In the genomic region with DNA sequence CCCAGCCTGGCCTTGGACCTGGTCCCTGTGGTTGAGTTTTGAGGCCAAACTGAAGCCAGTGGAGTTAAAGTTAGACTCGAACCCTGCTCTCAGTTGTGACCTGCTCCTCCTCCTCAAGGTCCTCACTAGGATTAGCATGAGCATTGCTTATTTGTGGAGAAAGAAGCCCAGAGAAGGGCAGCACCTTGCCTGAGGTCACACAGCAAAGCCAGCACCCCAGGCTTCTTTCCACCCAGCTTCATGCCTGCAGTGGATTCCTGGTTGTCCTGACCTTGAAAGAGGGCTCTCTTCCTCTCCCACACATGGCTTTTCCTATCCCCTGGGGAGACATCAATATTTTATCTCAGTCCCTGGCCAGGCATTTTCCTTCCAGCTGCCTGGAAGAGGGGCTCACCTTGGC, we compare ENCODE assay signal across 16 cellular contexts. TPM values are rescaled to one million over a fixed set of nuclear protein-coding genes. Genes with fewer than 3 reads are reported as not detected.
A peak's percentile ranks its signal among the peaks of the same experiment; 100 is the strongest.
DNase-seq lines count a peak whose midpoint lies in the region; ATAC-seq lines count a peak whose summit lies in the region.
"Had no signal": no experiment of that assay in that cellular context is flagged by ENCODE, and none has a peak within 500 bp of the region (broad histone marks: within the 10 kb centered on the region; RNA-seq: fewer than 3 reads in every experiment).

No MANE protein-coding gene starts in this region.

- no CpG with 5 or more reads among the region's 1 CpG for WGBS in mesendoderm (ENCODE audit: extremely low coverage, insufficient coverage, low lambda C conversion rate)

- H4K5ac ChIP-seq in mesendoderm (ENCODE audit: low read length), result no peak overlapping the region

- no peaks in the 10 kb centered on the region for H3K36me3 ChIP-seq in mesendoderm (ENCODE audit: control insufficient read depth, insufficient read depth, low read length)

- H4K8ac ChIP-seq in mesendoderm (ENCODE audit: low read depth, low read length), result no peak overlapping the region

- no peak for ATAC-seq in central memory CD8-positive, alpha-beta T cell (replicated peaks; ENCODE audit: extremely low read depth, poor library complexity, severe bottlenecking)
- ATAC-seq in GM21360 (IDR thresholded peaks at IDR 0.05; ENCODE audit: unreplicated experiment), result no peak

- no peak overlapping the region for H2BK5ac ChIP-seq in mesendoderm (ENCODE audit: low read length)

- no peak overlapping the region for H2AK5ac ChIP-seq in mesendoderm (ENCODE audit: low read length)

- H3K27me3 ChIP-seq in mesendoderm (ENCODE audit: insufficient read depth, low read length, poor library complexity), result no peaks in the 10 kb centered on the region

- no peak overlapping the region for H3K4me2 ChIP-seq in mesendoderm (ENCODE audit: low read length)

- H3K4me3 ChIP-seq in mesendoderm (ENCODE audit: low read length), result no peak overlapping the region

- no peak for DNase-seq in activated naive CD4-positive, alpha-beta T cell (lab: John Stamatoyannopoulos, UW)
- DNase-seq in NCI-H69 (lab: John Stamatoyannopoulos, UW) (peak; percentile 15), substantia nigra (lab: John Stamatoyannopoulos, UW) (no peak), COR-L47 (lab: John Stamatoyannopoulos, UW) (no peak), mesendoderm (no peak)
- DNase-seq in central memory CD8-positive, alpha-beta T cell (ENCODE audit: low spot score in 2 of 2), result no peak
- DNase-seq: H9, NCI-H1436 treated with DMSO at 0.1 percent for 48 hours, NCI-H2081 treated with DMSO at 0.1 percent for 48 hours, NCI-H524, OCI-M1, RPMI8226 had no signal

- no peak overlapping the region for H3K9ac ChIP-seq in mesendoderm (ENCODE audit: low read length)

- peak overlapping the region; percentile 93 for H3K27ac ChIP-seq in substantia nigra (ENCODE audit: low read depth, low read length, poor library complexity, severe bottlenecking)
- no peak overlapping the region for H3K27ac ChIP-seq in mesendoderm (ENCODE audit: low read depth, low read length)
- H3K27ac ChIP-seq: C4-2B had no signal

- no peak overlapping the region for H3K23ac ChIP-seq in mesendoderm (ENCODE audit: low read length)

- no peak overlapping the region for H3K18ac ChIP-seq in mesendoderm (ENCODE audit: low read length)

- no peaks in the 10 kb centered on the region for H3K4me1 ChIP-seq in mesendoderm (ENCODE audit: control insufficient read depth, low read depth, low read length)

- no peak overlapping the region for H3K4ac ChIP-seq in mesendoderm (ENCODE audit: low read depth, low read length)

- no peak overlapping the region for H2BK120ac ChIP-seq in mesendoderm (ENCODE audit: low read depth, low read length)

- H3K9me3 Mint-ChIP-seq in activated naive CD4-positive, alpha-beta T cell treated with anti-CD3 and anti-CD28 coated beads, Interleukin-2, amount 50 U/mL, for 24 hours, result no peaks in the 10 kb centered on the region
- H3K9me3 Mint-ChIP-seq in central memory CD8-positive, alpha-beta T cell, result no peaks in the 10 kb centered on the region
- H3K9me3 Mint-ChIP-seq: H9, IgD-negative memory B cell had no signal

- H3K79me2 ChIP-seq in mesendoderm (ENCODE audit: control insufficient read depth, insufficient read depth, low read length), result no peaks in the 10 kb centered on the region

- no peaks in the 10 kb centered on the region for H3K27me3 Mint-ChIP-seq in activated naive CD4-positive, alpha-beta T cell treated with anti-CD3 and anti-CD28 coated beads, Interleukin-2, amount 50 U/mL, for 24 hours
- H3K27me3 Mint-ChIP-seq in central memory CD8-positive, alpha-beta T cell, result no peaks in the 10 kb centered on the region

- peak overlapping the region; percentile 33 for H3K27ac Mint-ChIP-seq in activated naive CD4-positive, alpha-beta T cell treated with anti-CD3 and anti-CD28 coated beads, Interleukin-2, amount 50 U/mL, for 24 hours
- H3K27ac Mint-ChIP-seq in central memory CD8-positive, alpha-beta T cell (ENCODE audit: low read depth), result peak overlapping the region; percentile 15
- H3K27ac Mint-ChIP-seq: H9 had no signal

- peaks cover 67% of the 10 kb centered on the region for H3K4me1 Mint-ChIP-seq in activated naive CD4-positive, alpha-beta T cell treated with anti-CD3 and anti-CD28 coated beads, Interleukin-2, amount 50 U/mL, for 24 hours
- peaks cover 53% of the 10 kb centered on the region for H3K4me1 Mint-ChIP-seq in central memory CD8-positive, alpha-beta T cell

- H3K4me3 Mint-ChIP-seq in activated naive CD4-positive, alpha-beta T cell treated with anti-CD3 and anti-CD28 coated beads, Interleukin-2, amount 50 U/mL, for 24 hours, result peak overlapping the region; percentile 34
- peak overlapping the region; percentile 90 for H3K4me3 Mint-ChIP-seq in central memory CD8-positive, alpha-beta T cell

- no peak overlapping the region for H2BK15ac ChIP-seq in mesendoderm (replicated peaks; ENCODE audit: low read depth)

- H3K36me3 Mint-ChIP-seq in activated naive CD4-positive, alpha-beta T cell treated with anti-CD3 and anti-CD28 coated beads, Interleukin-2, amount 50 U/mL, for 24 hours, result peaks cover 1% of the 10 kb centered on the region
- peaks cover 5% of the 10 kb centered on the region for H3K36me3 Mint-ChIP-seq in central memory CD8-positive, alpha-beta T cell (ENCODE audit: insufficient read depth)

- no peaks in the 10 kb centered on the region for H3K79me1 ChIP-seq in mesendoderm (ENCODE audit: low read length)

- no peak overlapping the region for H3K56ac ChIP-seq in mesendoderm (ENCODE audit: low read length)

RNA-seq across cellular contexts. Expression of gene LDLRAP1, which starts 2.8 kb away (rescaled TPM):
- polyA plus RNA-seq in mesendoderm (2013, experiment 1 of 2), result 11.7 TPM
- polyA plus RNA-seq in mesendoderm (2013, experiment 2 of 2), result 11.7 TPM
